Comparison of ENCODE assay signal across 2 cellular contexts in genomic region chr1:1296070-1297061, GRCh38.
TF ChIP-seq lines count a peak whose summit lies in the region.

No MANE protein-coding gene starts in this region.

TF ChIP-seq in HEK293, 187 proteins besides CTCF, POLR2A, EP300 and RAD21 (continues in another document):
- TF ChIP-seq ZNF776 (tag by site-specific recombination; IDR thresholded peaks at IDR 0.05; ENCODE audit: borderline replicate concordance): no peak
- TF ChIP-seq ZNF394 (tag by site-specific recombination; IDR thresholded peaks at IDR 0.05; ENCODE audit: borderline replicate concordance): no peak
- TF ChIP-seq ZBTB21 (tag by site-specific recombination; IDR thresholded peaks at IDR 0.05): no peak
- peak; percentile 74 for TF ChIP-seq SCRT2 (tag by site-specific recombination; IDR thresholded peaks at IDR 0.05)
- no peak for TF ChIP-seq ZNF530 (tag by site-specific recombination; IDR thresholded peaks at IDR 0.05; ENCODE audit: low read depth)
- 0 out of 2 replicates have a peak, but pooled peaks have one; percentile 17 for TF ChIP-seq ZNF600 (tag by site-specific recombination; IDR thresholded peaks at IDR 0.05)
- TF ChIP-seq ZNF692 (tag by site-specific recombination; IDR thresholded peaks at IDR 0.05): no peak
- TF ChIP-seq BCL11A (tag by site-specific recombination; IDR thresholded peaks at IDR 0.05; ENCODE audit: low read depth): no peak
- no peak for TF ChIP-seq ZNF133 (tag by site-specific recombination; IDR thresholded peaks at IDR 0.05)
- TF ChIP-seq ZNF488 (tag by site-specific recombination; IDR thresholded peaks at IDR 0.05): no peak
- TF ChIP-seq ZFHX2 (tag by site-specific recombination; conservative IDR thresholded peaks at IDR 0.05): peak; percentile 70
- TF ChIP-seq ZNF792 (tag by site-specific recombination; IDR thresholded peaks at IDR 0.05): no peak
- TF ChIP-seq SCRT1 (tag by site-specific recombination; IDR thresholded peaks at IDR 0.05; ENCODE audit: borderline replicate concordance): peak; percentile 81
- no peak for TF ChIP-seq ZNF501 (tag by site-specific recombination; IDR thresholded peaks at IDR 0.05)
- TF ChIP-seq GLIS2 (tag by site-specific recombination; IDR thresholded peaks at IDR 0.05): 0 out of 2 replicates have a peak, but pooled peaks have one; percentile 17
- no peak for TF ChIP-seq ZNF777 (tag by site-specific recombination; IDR thresholded peaks at IDR 0.05; ENCODE audit: borderline replicate concordance)
- TF ChIP-seq HIC1 (tag by site-specific recombination; IDR thresholded peaks at IDR 0.05): peak; percentile 58; the same call in 1 of the 2 replicates
- peak; percentile 26; the same call in 1 of the 2 replicates for TF ChIP-seq EGR2 (tag by site-specific recombination; IDR thresholded peaks at IDR 0.05; ENCODE audit: low read depth)
- no peak for TF ChIP-seq ZNF518A (tag by site-specific recombination; conservative IDR thresholded peaks at IDR 0.05; ENCODE audit: low read depth)

TF ChIP-seq in K562, 482 proteins besides CTCF, POLR2A, EP300 and RAD21:
- TF ChIP-seq NFE2 (IDR thresholded peaks at IDR 0.05; ENCODE audit: low read depth): no peak
- peak; percentile 19; the same call in 1 of the 2 replicates for TF ChIP-seq MAX (CRISPR knock-in tag; IDR thresholded peaks at IDR 0.05)
- TF ChIP-seq ZBTB34 (CRISPR knock-in tag; IDR thresholded peaks at IDR 0.05): no peak
- no peak for TF ChIP-seq ETS1 (conservative IDR thresholded peaks at IDR 0.05; ENCODE audit: control insufficient read depth, low read depth, low read length)
